In the genomic region with DNA sequence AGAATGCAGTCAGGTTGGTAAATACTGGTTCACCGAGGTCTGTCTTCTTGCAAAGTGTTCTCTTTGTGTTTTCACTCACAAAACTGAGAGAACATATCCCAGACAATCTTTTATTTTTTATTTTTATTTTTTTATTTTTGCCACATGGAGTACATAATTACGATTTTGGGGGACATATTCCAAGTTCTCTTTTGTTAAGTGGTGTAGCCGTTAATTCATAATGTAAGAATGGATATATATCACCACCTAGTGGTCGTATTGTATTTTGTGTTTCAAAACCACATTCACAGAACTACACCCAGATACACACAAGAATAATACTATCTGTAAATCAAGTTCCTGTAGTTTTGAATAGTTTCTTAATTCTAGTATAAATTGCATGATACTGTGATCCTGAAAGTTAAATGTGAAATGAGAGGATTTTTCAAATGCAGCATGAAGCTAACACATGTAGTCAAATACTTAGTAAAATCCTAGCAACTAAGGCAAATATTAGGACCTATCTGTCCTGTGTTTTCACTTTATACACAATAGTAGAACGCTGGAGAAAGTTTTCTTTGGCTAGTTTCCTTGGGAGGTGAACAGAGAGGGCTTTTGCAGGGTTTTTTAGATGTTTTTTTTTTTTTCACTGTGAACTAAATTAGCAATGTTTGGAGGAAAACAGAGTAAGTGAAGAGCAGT, we compare ENCODE assay signal across 9 cellular contexts.
DNase-seq lines count a peak whose midpoint lies in the region; ATAC-seq and TF ChIP-seq lines count a peak whose summit lies in the region.
"Had no signal": no experiment of that assay in that cellular context is flagged by ENCODE, and none has a peak within 500 bp of the region (broad histone marks: within the 10 kb centered on the region; RNA-seq: fewer than 3 reads in every experiment).

No MANE protein-coding gene starts in this region.

- H3K27ac ChIP-seq in SK-N-MC, result no peak overlapping the region
- H3K27ac ChIP-seq: HL-60 had no signal

- H3K4me3 ChIP-seq in SK-N-MC (no peak overlapping the region), fibroblast of the aortic adventitia (ENCODE audit: low read depth, low read length) (no peak overlapping the region)

- no peaks in the 10 kb centered on the region for H3K9me3 ChIP-seq in SK-N-MC (ENCODE audit: low read depth, low read length)

- ATAC-seq in GM18867 (IDR thresholded peaks at IDR 0.05; ENCODE audit: unreplicated experiment), result peak; percentile 71
- ATAC-seq in GM18498 (IDR thresholded peaks at IDR 0.05; ENCODE audit: unreplicated experiment), result no peak
- no peak for ATAC-seq in HG02623 (IDR thresholded peaks at IDR 0.05; ENCODE audit: unreplicated experiment)

- no peak overlapping the region for H3K9ac ChIP-seq in SK-N-MC (ENCODE audit: insufficient read length)

- TF ChIP-seq CTCF in fibroblast of the aortic adventitia (IDR thresholded peaks at IDR 0.05; ENCODE audit: insufficient read depth, low read length), result peak; percentile 41

- DNase-seq in AML-193 (lab: John Stamatoyannopoulos, UW) (peak; percentile 24 to 29), KG1 (lab: John Stamatoyannopoulos, UW) (peak; percentile 48), SK-N-MC (ENCODE audit: low read depth, low spot score) (peak; percentile 40), fibroblast of the aortic adventitia (ENCODE audit: low read depth) (peak; percentile 82), renal cortical epithelial cell (ENCODE audit: low read depth) (peak; percentile 62)

- H3K36me3 ChIP-seq in SK-N-MC (ENCODE audit: insufficient read depth, low read length), result no peaks in the 10 kb centered on the region

Comparison
In these comparisons a context has a peak if more than half of its experiments do, and no peak if none do; other contexts are left out.
1. DNase-seq: peak in every context shown above with its lines; median percentile 82 in fibroblast of the aortic adventitia; 62 in renal cortical epithelial cell; 48 in KG1; 40 in SK-N-MC; 26 in AML-193.